ENCODE assay signal across 12 cellular contexts in genomic region chr12:116551952-116552749, GRCh38. TPM values are rescaled to one million over a fixed set of nuclear protein-coding genes. Genes with fewer than 3 reads are reported as not detected.
A peak's percentile ranks its signal among the peaks of the same experiment; 100 is the strongest.
DNase-seq lines count a peak whose midpoint lies in the region; ATAC-seq, FAIRE-seq and TF ChIP-seq lines count a peak whose summit lies in the region.
"Had no signal": no experiment of that assay in that cellular context is flagged by ENCODE, and none has a peak within 500 bp of the region (broad histone marks: within the 10 kb centered on the region; RNA-seq: fewer than 3 reads in every experiment).

No MANE protein-coding gene starts in this region.

- no peaks in the 10 kb centered on the region for H3K27me3 ChIP-seq in K562 (ENCODE audit: control insufficient read depth in 2 of 2, insufficient read depth in 2 of 2, low read length in 2 of 2)

- H4K20me1 ChIP-seq in K562 (replicated peaks; ENCODE audit: control insufficient read depth, insufficient read depth, low read length) = no peaks in the 10 kb centered on the region

- ATAC-seq in K562 (peak; percentile 82), HG03025 (IDR thresholded peaks at IDR 0.05; ENCODE audit: low FRiP score, unreplicated experiment) (no peak)

- no TSS peak for BruUV-seq in K562 (replicated peaks; lab: Mats Ljungman, UMichigan)

- peak in 1 of 2 experiments; percentile 35; a peak in 2 of 4 replicates for TF ChIP-seq RAD21 in K562 (CRISPR knock-in tag; conservative IDR thresholded peaks at IDR 0.05 in 1 of 2, IDR thresholded peaks at IDR 0.05 in 1 of 2)

- peak; percentile 46 for FAIRE-seq in K562 (lab: Jason Lieb, UNC)
- FAIRE-seq: keratinocyte had no signal

- POLR2A ChIA-PET in K562 (lab: Yijun Ruan, JAX) = interaction anchor here (0.6 to 1.1 kb wide), 7 partner anchors 11 to 1440 kb away, joined by 3 to 5 read pairs (median 3); no protein-coding TSS in a partner anchor

- no peaks in the 10 kb centered on the region for H3K36me3 ChIP-seq in K562 (ENCODE audit: control insufficient read depth, insufficient read depth, low read length)

- H3K9ac ChIP-seq in K562 (ENCODE audit: insufficient read depth in 1 of 2, low read depth in 2 of 2, low read length in 2 of 2) = peak overlapping the region in 1 of 2 experiments; percentile 32; a peak in 1 of 4 replicates

- no peak for TF ChIP-seq CTCF in K562 (IDR thresholded peaks at IDR 0.05 in 2 of 3, conservative IDR thresholded peaks at IDR 0.05 in 1 of 3; ENCODE audit: insufficient read depth in 2 of 3, low read depth in 1 of 3, low read length in 3 of 3)

- DNase-seq in AML-193 (lab: John Stamatoyannopoulos, UW) = peak; percentile 48 to 59
- peak; percentile 64 for DNase-seq in M059J (ENCODE audit: low read depth)
- DNase-seq in K562 (ENCODE audit: extremely low read depth in 1 of 4, low spot score in 3 of 4) = peak in 2 of 4 experiments; percentile 42 to 60
- peak; percentile 72 to 73 for DNase-seq in lung microvascular endothelial cell (ENCODE audit: low read depth in 2 of 2)
- DNase-seq in iPS-NIHi7 (ENCODE audit: extremely low spot score) = no peak
- DNase-seq in activated effector memory CD4-positive, alpha-beta T cell treated with Interleukin-2 at 50 U/mL for 16 hours = no peak
- DNase-seq in NCI-H446 (lab: John Stamatoyannopoulos, UW) = no peak
- DNase-seq: activated T-cell treated with anti-CD3 and anti-CD28 coated beads, Interleukin-2, amount 50 U/mL, for 24 hours; DMS 273 treated with DMSO at 0.1 percent for 48 hours; NCI-H2171 treated with DMSO at 0.1 percent for 48 hours had no signal

- WGBS in K562 (ENCODE audit: insufficient coverage, low coverage, missing lambda C conversion rate) = 58% methylated on average over 15 of the region's 15 CpGs

- peak overlapping the region; percentile 69; the same call in 2 of the 3 replicates for H3K27ac ChIP-seq in K562 (ENCODE audit: extremely low read depth, low read depth, low read length)

- H2AFZ ChIP-seq in K562 (ENCODE audit: low read depth, low read length) = peak overlapping the region; percentile 34

- intact Hi-C loops in K562 (cut with micrococcal nuclease) = no loop called here

- H3K4me3 ChIP-seq in K562 = no peak overlapping the region

- peak overlapping the region; percentile 32; the same call in 1 of the 2 replicates for H3K4me2 ChIP-seq in K562 (ENCODE audit: insufficient read depth, low read length)

- H3K79me2 ChIP-seq in K562 (ENCODE audit: control insufficient read depth, insufficient read depth, low read length) = no peaks in the 10 kb centered on the region

- no peaks in the 10 kb centered on the region for H3K9me1 ChIP-seq in K562 (ENCODE audit: control insufficient read depth, insufficient read depth, low read length)

- H3K9me3 ChIP-seq in K562 (replicated peaks; ENCODE audit: control insufficient read depth, insufficient read depth, low read depth, low read length) = no peaks in the 10 kb centered on the region

- peak; percentile 94 for TF ChIP-seq EP300 in K562 (IDR thresholded peaks at IDR 0.05; ENCODE audit: low read length)

- in situ Hi-C loops in K562 (cut with MboI) = no loop called here

- no peak for TF ChIP-seq POLR2A in K562 (conservative IDR thresholded peaks at IDR 0.05)

- peaks cover 17 to 34% of the 10 kb centered on the region in 2 experiments for H3K4me1 ChIP-seq in K562 (replicated peaks in 1 of 2; ENCODE audit: control insufficient read depth in 2 of 2, insufficient read depth in 2 of 2, low read length in 2 of 2)

- CTCF ChIA-PET in K562 (lab: Yijun Ruan, JAX; ENCODE audit: low intra/inter-chr PET ratio) = no interaction called here

TF ChIP-seq in K562, 482 proteins besides CTCF, POLR2A, EP300 and RAD21 (continues in another document):
- TF ChIP-seq NFYB (IDR thresholded peaks at IDR 0.05; ENCODE audit: extremely low read depth, insufficient read length) (no peak), SMARCA4 (IDR thresholded peaks at IDR 0.05) (peak; percentile 77), CREB3 (tag; conservative IDR thresholded peaks at IDR 0.05; ENCODE audit: low read depth) (no peak), NCOA1 (IDR thresholded peaks at IDR 0.05; ENCODE audit: low read depth) (peak; percentile 66; the same call in 1 of the 2 replicates), CEBPB (tag; IDR thresholded peaks at IDR 0.05) (peak; percentile 93), GABPA (tag; conservative IDR thresholded peaks at IDR 0.05; ENCODE audit: low read depth) (peak; percentile 46; the same call in 1 of the 2 replicates), TGIF2 (CRISPR knock-in tag; IDR thresholded peaks at IDR 0.05) (no peak), COPS2 (conservative IDR thresholded peaks at IDR 0.05) (no peak), MLLT1 (IDR thresholded peaks at IDR 0.05) (0 out of 4 replicates have a peak, but pooled peaks of 1 of the 2 experiments have one; percentile 44), NFXL1 (CRISPR knock-in tag; IDR thresholded peaks at IDR 0.05) (peak; percentile 63; the same call in 1 of the 2 replicates), SOX6 (IDR thresholded peaks at IDR 0.05) (peak; percentile 67), CHCHD3 (CRISPR knock-in tag; IDR thresholded peaks at IDR 0.05) (no peak), ESRRB (CRISPR knock-in tag; IDR thresholded peaks at IDR 0.05; ENCODE audit: borderline replicate concordance) (no peak), NFIX (CRISPR knock-in tag; IDR thresholded peaks at IDR 0.05; ENCODE audit: low read depth) (0 out of 2 replicates have a peak, but pooled peaks have one; percentile 35), ZNF347 (CRISPR knock-in tag; IDR thresholded peaks at IDR 0.05; ENCODE audit: low read depth) (no peak), STAT6 (CRISPR knock-in tag; IDR thresholded peaks at IDR 0.05) (no peak)

RNA-seq across cellular contexts. Expression of gene MAP1LC3B2, which starts 7.0 kb away (rescaled TPM):
- 0.67 TPM in 1 of 2 replicates, not detected in the other for total RNA-seq in M059J (2014; rRNA removed; shearing (Covaris generic))
- 2.1 and 3.8 TPM in 2 replicates for total RNA-seq in K562 (2011; cell fraction: chromatin; rRNA removed; ENCODE audit: low replicate concordance)
- 1.3 and 1.7 TPM in 2 replicates for total RNA-seq in K562 (2011; cell fraction: nucleolus; rRNA removed)
- 2.2 and 4.4 TPM in 2 replicates for total RNA-seq in K562 (2011; cell fraction: nucleoplasm; rRNA removed)
- total RNA-seq in K562 (2014; rRNA removed) (not detected in 2 replicates), K562 (2014; rRNA removed; fragmentation: Illumina TruSeq; extraction: Trizol) (0.76 and 0.96 TPM in 2 replicates), K562 (2015; rRNA removed; fragmentation: Illumina TruSeq; extraction: Trizol) (0.53 TPM in 1 of 2 replicates, not detected in the other), K562 (2021) (1.7 and 2.0 TPM in 2 replicates), lung microvascular endothelial cell (0.40 and 0.65 TPM in 2 replicates)
- polyA plus RNA-seq in K562 (2011; rRNA removed) (2.8 and 4.0 TPM in 2 replicates), K562 (2014; fragmentation: Illumina TruSeq; extraction: Trizol) (0.80 and 1.5 TPM in 2 replicates), K562 (2014; fragmentation: Nextera tagmentation; extraction: Ambion mirVana) (under 1 TPM; 0.55 to 0.63 TPM), K562 (2014; rRNA removed) (0.53 and 1.4 TPM in 2 replicates)
- 0.18 and 0.71 TPM in 2 replicates for polyA plus RNA-seq in K562 (2011; cell fraction: cytosol; rRNA removed)
- polyA plus RNA-seq in K562 (2011; cell fraction: nucleus; rRNA removed) = 2.7 and 4.3 TPM in 2 replicates
- polyA plus RNA-seq in K562 (2012) = 2.8 and 6.9 TPM in 2 replicates
- polyA minus RNA-seq in K562 (2011; rRNA and poly(A)+ RNA removed) = 1.8 and 2.2 TPM in 2 replicates
- polyA minus RNA-seq in K562 (2011; cell fraction: cytosol; rRNA and poly(A)+ RNA removed) = not detected in 2 replicates
- not detected in 2 replicates for polyA minus RNA-seq in K562 (2011; cell fraction: nucleus; rRNA and poly(A)+ RNA removed)

Comparison
In these comparisons a context has a peak if more than half of its experiments do, and no peak if none do; other contexts are left out.
1. DNase-seq: peak in AML-193 (2 of 2), M059J (single experiment) and lung microvascular endothelial cell (2 of 2); none in iPS-NIHi7 (single experiment), activated effector memory CD4-positive, alpha-beta T cell treated with Interleukin-2 at 50 U/mL for 16 hours (single experiment) and NCI-H446 (0 of 2).